ENCODE assay signal across 8 cellular contexts in genomic region chr19:44051654-44052402, GRCh38. TPM values are rescaled to one million over a fixed set of nuclear protein-coding genes. Genes with fewer than 3 reads are reported as not detected.
A peak's percentile ranks its signal among the peaks of the same experiment; 100 is the strongest.
DNase-seq lines count a peak whose midpoint lies in the region; ATAC-seq, FAIRE-seq and TF ChIP-seq lines count a peak whose summit lies in the region.

Gene ZNF223 (plus strand): TSS chr19:44052036. CDS start chr19:44055177, 3,141 bp downstream.

- H3K4me2 ChIP-seq in smooth muscle cell = peak within 1 kb of the TSS; percentile 96

- peak; percentile 53 for FAIRE-seq in colon (lab: Jason Lieb, UNC)

- H3K4me3 ChIP-seq in smooth muscle cell = peak within 1 kb of the TSS; percentile 96

- TF ChIP-seq CTCF in smooth muscle cell (IDR thresholded peaks at IDR 0.05; ENCODE audit: borderline replicate concordance, insufficient read depth, poor library complexity, severe bottlenecking) = no peak

- peak within 1 kb of the TSS; percentile 91 for H3K9ac ChIP-seq in smooth muscle cell (ENCODE audit: low read depth)

- H3K36me3 ChIP-seq in smooth muscle cell (ENCODE audit: low read depth) = peaks cover 5% of the 10 kb centered on the region

- no peaks in the 10 kb centered on the region for H3K9me3 ChIP-seq in smooth muscle cell (replicated peaks; ENCODE audit: low read depth)

- H3K27ac ChIP-seq in smooth muscle cell (ENCODE audit: low read depth) = peak within 1 kb of the TSS; percentile 53

- peak within 1 kb of the TSS; percentile 98 for H2AFZ ChIP-seq in smooth muscle cell (ENCODE audit: low read depth)

- DNase-seq in D341Med (ENCODE audit: low spot score) = peak; percentile 96
- DNase-seq in NCI-H345 (lab: John Stamatoyannopoulos, UW) = peak; percentile 96
- DNase-seq in activated CD4-positive, alpha-beta T cell treated with anti-CD3 and anti-CD28 coated beads for 4 hours = peak; percentile 62 to 65
- DNase-seq in islet precursor cell = peak; percentile 98
- DNase-seq in smooth muscle cell (lab: John Stamatoyannopoulos, UW; ENCODE audit: unreplicated experiment) = peak; percentile 32

- ATAC-seq in HG02623 (IDR thresholded peaks at IDR 0.05; ENCODE audit: unreplicated experiment) (peak; percentile 47), GM18517 (IDR thresholded peaks at IDR 0.05; ENCODE audit: unreplicated experiment) (no peak)

- peaks cover 8% of the 10 kb centered on the region for H3K4me1 ChIP-seq in smooth muscle cell (ENCODE audit: low read depth)

- WGBS in smooth muscle cell (ENCODE audit: low lambda C conversion rate) = 2% methylated on average over 36 of the region's 37 CpGs

- no peaks in the 10 kb centered on the region for H4K20me1 ChIP-seq in smooth muscle cell (ENCODE audit: low read depth)

- H3F3A ChIP-seq in smooth muscle cell (ENCODE audit: low read depth) = no peaks in the 10 kb centered on the region

- no peaks in the 10 kb centered on the region for H3K27me3 ChIP-seq in smooth muscle cell (ENCODE audit: low read depth)

- peaks cover 17% of the 10 kb centered on the region for H3K79me2 ChIP-seq in smooth muscle cell (ENCODE audit: low read depth)

RNA-seq across cellular contexts. Expression of gene ZNF223, which starts in this region (rescaled TPM):
- 5.5 and 10.2 TPM in 2 replicates for total RNA-seq in smooth muscle cell
- polyA plus RNA-seq in smooth muscle cell = 5.1 and 6.6 TPM in 2 replicates

Comparison
In these comparisons a context has a peak if more than half of its experiments do, and no peak if none do; other contexts are left out.
1. DNase-seq: peak in every context shown above with its lines; median percentile 98 in islet precursor cell; 96 in D341Med; 96 in NCI-H345; 64 in activated CD4-positive, alpha-beta T cell treated with anti-CD3 and anti-CD28 coated beads for 4 hours; 32 in smooth muscle cell.